Comparison of ENCODE assay signal across 8 cellular contexts in genomic region chr12:1093166-1093751, GRCh38.
DNase-seq lines count a peak whose midpoint lies in the region; ATAC-seq and TF ChIP-seq lines count a peak whose summit lies in the region.

No MANE protein-coding gene starts in this region.

- TF ChIP-seq POLR2A in esophagus muscularis mucosa (IDR thresholded peaks at IDR 0.05; ENCODE audit: low read depth), result no peak

- peaks cover 21% of the 10 kb centered on the region for H3F3A ChIP-seq in neural progenitor cell (ENCODE audit: low read depth)

- H3K27ac Mint-ChIP-seq in neural progenitor cell, result no peak overlapping the region

- peak; percentile 50 for DNase-seq in AG08395 (ENCODE audit: low spot score)
- DNase-seq in GM03348 (ENCODE audit: low spot score), result peak; percentile 50
- DNase-seq in NCI-H146 (lab: John Stamatoyannopoulos, UW), result peak; percentile 66
- peak in 3 of 5 donors; percentile 19 to 46 (median 25) for DNase-seq in T-helper 1 cell
- DNase-seq in esophagus muscularis mucosa (ENCODE audit: extremely low spot score), result no peak
- DNase-seq in neural progenitor cell (ENCODE audit: low spot score), result peak; percentile 72
- DNase-seq in omental fat pad (ENCODE audit: low spot score), result no peak

- no peak overlapping the region for H3K4me2 ChIP-seq in neural progenitor cell

- TF ChIP-seq EP300 in esophagus muscularis mucosa (IDR thresholded peaks at IDR 0.05), result no peak

- H3K27me3 ChIP-seq in esophagus muscularis mucosa, result no peaks in the 10 kb centered on the region
- H3K27me3 ChIP-seq in neural progenitor cell, result no peaks in the 10 kb centered on the region

- H3K27me3 Mint-ChIP-seq in neural progenitor cell (ENCODE audit: insufficient read depth, low read depth), result no peaks in the 10 kb centered on the region

- 50% methylated on average over 6 of the region's 6 CpGs for WGBS in esophagus muscularis mucosa

- no peak overlapping the region for H2AFZ ChIP-seq in neural progenitor cell (replicated peaks)

- TF ChIP-seq CTCF in esophagus muscularis mucosa (IDR thresholded peaks at IDR 0.05) (peak; percentile 63 to 81 (median 77)), neural progenitor cell (IDR thresholded peaks at IDR 0.05) (peak; percentile 79), omental fat pad (IDR thresholded peaks at IDR 0.05) (no peak)

- H3K4me1 Mint-ChIP-seq in neural progenitor cell, result peaks cover 9% of the 10 kb centered on the region

- no peak overlapping the region for H3K4me3 Mint-ChIP-seq in neural progenitor cell

- ATAC-seq in HG03354 (IDR thresholded peaks at IDR 0.05; ENCODE audit: poor library complexity, severe bottlenecking, unreplicated experiment) (no peak), omental fat pad (ENCODE audit: low FRiP score) (no peak)

- no peaks in the 10 kb centered on the region for H3K36me3 ChIP-seq in esophagus muscularis mucosa
- H3K36me3 ChIP-seq in neural progenitor cell, result no peaks in the 10 kb centered on the region

- H3K9me3 ChIP-seq in esophagus muscularis mucosa (no peaks in the 10 kb centered on the region), neural progenitor cell (ENCODE audit: low read depth) (no peaks in the 10 kb centered on the region)

- no peak overlapping the region for H3K27ac ChIP-seq in esophagus muscularis mucosa (replicated peaks in 1 of 4)
- H3K27ac ChIP-seq in neural progenitor cell, result no peak overlapping the region

- H4K20me1 ChIP-seq in neural progenitor cell (ENCODE audit: low read depth), result peaks cover 17% of the 10 kb centered on the region

- no peaks in the 10 kb centered on the region for H3K9me3 Mint-ChIP-seq in neural progenitor cell

- H3K4me3 ChIP-seq in esophagus muscularis mucosa, result no peak overlapping the region
- H3K4me3 ChIP-seq in neural progenitor cell, result no peak overlapping the region

- no peak overlapping the region for H3K9ac ChIP-seq in neural progenitor cell

- no peaks in the 10 kb centered on the region for H3K36me3 Mint-ChIP-seq in neural progenitor cell

- intact Hi-C loops in esophagus muscularis mucosa (cut with DNase I), result loop anchor here (5.0 kb wide), 2 partner anchors 106 to 141 kb away; no protein-coding TSS in a partner anchor

- H3K4me1 ChIP-seq in esophagus muscularis mucosa (peaks cover 0 to 25% (median 18%) of the 10 kb centered on the region in 4 donors), neural progenitor cell (no peaks in the 10 kb centered on the region)

- H3K79me2 ChIP-seq in neural progenitor cell (ENCODE audit: low read depth), result peaks cover 33% of the 10 kb centered on the region

Comparison
In these comparisons a context has a peak if more than half of its experiments do, and no peak if none do; other contexts are left out.
1. DNase-seq: peak in AG08395 (single experiment), GM03348 (single experiment), NCI-H146 (single experiment), T-helper 1 cell (3 of 5) and neural progenitor cell (single experiment); none in esophagus muscularis mucosa (single experiment) and omental fat pad (single experiment).
2. CTCF ChIP-seq: peak in esophagus muscularis mucosa (3 of 3) and neural progenitor cell (single experiment); none in omental fat pad (0 of 3).